Comparison of ENCODE assay signal across 32 cellular contexts in the genomic region with DNA sequence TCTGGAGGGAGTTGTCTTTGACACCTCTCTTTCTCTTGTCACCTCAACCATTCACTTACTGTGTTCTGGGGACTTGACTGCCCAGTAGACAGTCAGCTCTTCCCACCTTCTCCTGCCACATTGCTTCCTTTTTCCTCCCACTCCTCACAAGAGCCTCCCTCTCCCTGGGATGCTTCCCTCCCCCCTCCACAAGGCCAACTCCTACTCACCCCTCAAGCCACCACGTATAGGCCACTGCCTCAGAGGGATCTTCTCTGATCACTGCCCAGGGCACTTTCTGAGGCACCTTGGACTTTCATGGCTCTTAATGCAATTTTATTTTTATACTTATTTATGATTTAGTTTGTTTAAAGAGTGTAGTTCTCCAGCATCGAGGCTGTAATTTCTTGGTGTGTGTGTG. TPM values are rescaled to one million over a fixed set of nuclear protein-coding genes. Genes with fewer than 3 reads are reported as not detected.
"Had no signal": no experiment of that assay in that cellular context is flagged by ENCODE, and none has a peak within 500 bp of the region (broad histone marks: within the 10 kb centered on the region; RNA-seq: fewer than 3 reads in every experiment).

No MANE protein-coding gene starts in this region.

- DNase-seq: activated CD4-positive, alpha-beta T cell treated with anti-CD3 and anti-CD28 coated beads for 36 hours; activated CD4-positive, alpha-beta T cell treated with anti-CD3 and anti-CD28 coated beads, Interleukin-2, amount 10 ng/mL, durations not matched to agents 7 days and 5 days; activated CD4-positive, alpha-beta T cell treated with anti-CD3 and anti-CD28 coated beads, Interleukin-2, amount 50 U/mL, for 48 hours; activated CD8-positive, alpha-beta T cell treated with anti-CD3 and anti-CD28 coated beads, Interleukin-2, amount 10 ng/mL, durations not matched to agents 7 days and 5 days; activated gamma-delta T cell; activated naive CD4-positive, alpha-beta T cell treated with Interleukin-2 at 50 U/mL for 16 hours; activated naive CD8-positive, alpha-beta T cell treated with anti-CD3 and anti-CD28 coated beads, Interleukin-2, amount 10 ng/mL, durations not matched to agents 7 days and 5 days; activated T-cell treated with anti-CD3 and anti-CD28 coated beads, Interleukin-2, amount 50 U/mL, for 24 hours; amygdala; Kasumi-1; KG1; MM.1S; MV-4-11; NCI-H1092; NCI-H1436 treated with DMSO at 0.1 percent for 48 hours; NCI-H1694 treated with DMSO at 0.1 percent for 48 hours; NCI-H2029; NCI-H345; NCI-H524 treated with DMSO at 0.1 percent for 48 hours; PC-9; SHP77 treated with DMSO at 0.1 percent for 48 hours; SK-N-SH had no signal

- FAIRE-seq: TTC549 had no signal

- H3K27me3 ChIP-seq: ascending aorta, breast epithelium, SJSA1 had no signal

- H3K9me3 Mint-ChIP-seq: activated CD4-positive, alpha-beta T cell treated with anti-CD3 and anti-CD28 coated beads, Interleukin-2, amount 10 ng/mL, durations not matched to agents 7 days and 5 days; activated naive CD4-positive, alpha-beta T cell treated with anti-CD3 and anti-CD28 coated beads, Interleukin-2, amount 50 U/mL, for 24 hours; activated naive CD8-positive, alpha-beta T cell treated with anti-CD3 and anti-CD28 coated beads, Interleukin-2, amount 10 ng/mL, durations not matched to agents 7 days and 5 days; activated T-helper 2 cell treated with anti-CD3 and anti-CD28 coated beads, Interferon-gamma antibody, Interleukin-2, Interleukin-4, amounts not matched to agents 10 μg/mL and 5 μg/mL and 100 μg/mL, durations not matched to agents 14 hours and 24 hours and 36 hours; T-helper 1 cell treated with Interleukin-12 subunit alpha and Interleukin-12 subunit beta and Interleukin-4 antibody, amounts not matched to agents 30 μg/mL and 1 μg/mL, for 36 hours; T-helper 2 cell treated with Interferon-gamma antibody and Interleukin-4, amounts not matched to agents 5 μg/mL and 100 μg/mL, for 36 hours had no signal

- ATAC-seq: activated CD4-positive, alpha-beta T cell treated with anti-CD3 and anti-CD28 coated beads for 36 hours; activated CD4-positive, CD25-positive, alpha-beta regulatory T cell treated with anti-CD3 and anti-CD28 coated beads, Interleukin-2, amount 50 U/mL, for 24 hours; activated CD8-positive, alpha-beta T cell treated with anti-CD3 and anti-CD28 coated beads, Interleukin-2, amount 10 ng/mL, durations not matched to agents 7 days and 5 days; WTC11 had no signal

- H3K4me1 Mint-ChIP-seq: activated CD4-positive, alpha-beta T cell treated with anti-CD3 and anti-CD28 coated beads for 36 hours; activated CD4-positive, alpha-beta T cell treated with anti-CD3 and anti-CD28 coated beads, Interleukin-2, amount 10 ng/mL, durations not matched to agents 7 days and 5 days; activated naive CD4-positive, alpha-beta T cell treated with anti-CD3 and anti-CD28 coated beads, Interleukin-2, amount 50 U/mL, for 24 hours; activated naive CD8-positive, alpha-beta T cell treated with anti-CD3 and anti-CD28 coated beads, Interleukin-2, amount 10 ng/mL, durations not matched to agents 7 days and 5 days had no signal

- H3K4me2 ChIP-seq: PC-9, SK-N-SH had no signal

- H3K27ac Mint-ChIP-seq: activated CD4-positive, alpha-beta T cell treated with anti-CD3 and anti-CD28 coated beads for 36 hours; activated CD4-positive, alpha-beta T cell treated with anti-CD3 and anti-CD28 coated beads, Interleukin-2, amount 10 ng/mL, durations not matched to agents 7 days and 5 days; activated CD8-positive, alpha-beta T cell treated with anti-CD3 and anti-CD28 coated beads, Interleukin-2, amount 10 ng/mL, durations not matched to agents 7 days and 5 days; activated naive CD4-positive, alpha-beta T cell treated with anti-CD3 and anti-CD28 coated beads, Interleukin-2, amount 50 U/mL, for 24 hours; activated naive CD8-positive, alpha-beta T cell treated with anti-CD3 and anti-CD28 coated beads, Interleukin-2, amount 10 ng/mL, durations not matched to agents 7 days and 5 days; activated T-cell treated with anti-CD3 and anti-CD28 coated beads, Interleukin-2, amount 50 U/mL, for 24 hours; activated T-helper 2 cell treated with anti-CD3 and anti-CD28 coated beads, Interferon-gamma antibody, Interleukin-2, Interleukin-4, amounts not matched to agents 10 μg/mL and 5 μg/mL and 100 μg/mL, durations not matched to agents 14 hours and 24 hours and 36 hours; T-helper 1 cell treated with Interleukin-12 subunit alpha and Interleukin-12 subunit beta and Interleukin-4 antibody, amounts not matched to agents 30 μg/mL and 1 μg/mL, for 36 hours; T-helper 2 cell treated with Interferon-gamma antibody and Interleukin-4, amounts not matched to agents 5 μg/mL and 100 μg/mL, for 36 hours; WTC11 had no signal

- H3K36me3 ChIP-seq: ascending aorta, breast epithelium had no signal

- H3K4me1 ChIP-seq: breast epithelium had no signal

- H3K4me3 ChIP-seq: ascending aorta, breast epithelium, PC-9, SJSA1 had no signal

- H3K4me3 Mint-ChIP-seq: activated CD4-positive, alpha-beta T cell treated with anti-CD3 and anti-CD28 coated beads for 36 hours; activated CD4-positive, alpha-beta T cell treated with anti-CD3 and anti-CD28 coated beads, Interleukin-2, amount 10 ng/mL, durations not matched to agents 7 days and 5 days; activated CD8-positive, alpha-beta T cell treated with anti-CD3 and anti-CD28 coated beads, Interleukin-2, amount 10 ng/mL, durations not matched to agents 7 days and 5 days; activated naive CD4-positive, alpha-beta T cell treated with anti-CD3 and anti-CD28 coated beads, Interleukin-2, amount 50 U/mL, for 24 hours; activated naive CD8-positive, alpha-beta T cell treated with anti-CD3 and anti-CD28 coated beads, Interleukin-2, amount 10 ng/mL, durations not matched to agents 7 days and 5 days; activated T-cell treated with anti-CD3 and anti-CD28 coated beads, Interleukin-2, amount 50 U/mL, for 24 hours; T-helper 1 cell treated with Interleukin-12 subunit alpha and Interleukin-12 subunit beta and Interleukin-4 antibody, amounts not matched to agents 30 μg/mL and 1 μg/mL, for 36 hours; T-helper 2 cell treated with Interferon-gamma antibody and Interleukin-4, amounts not matched to agents 5 μg/mL and 100 μg/mL, for 36 hours; WTC11 had no signal

- H3K27ac ChIP-seq: ascending aorta, breast epithelium, PC-9, SJSA1 had no signal

- H3K9ac ChIP-seq: SK-N-SH had no signal

- H2AFZ ChIP-seq: PC-9 had no signal

- H3K36me3 Mint-ChIP-seq: activated naive CD8-positive, alpha-beta T cell treated with anti-CD3 and anti-CD28 coated beads, Interleukin-2, amount 10 ng/mL, durations not matched to agents 7 days and 5 days; WTC11 had no signal

- H3K9me3 ChIP-seq: ascending aorta, breast epithelium, SJSA1, SK-N-SH had no signal

RNA-seq across cellular contexts. Expression of a gene that starts 23.2 kb away (rescaled TPM):
- total RNA-seq: activated CD4-positive, alpha-beta T cell treated with anti-CD3 and anti-CD28 coated beads for 36 hours; activated CD4-positive, alpha-beta T cell treated with anti-CD3 and anti-CD28 coated beads, Interleukin-2, amount 10 ng/mL, durations not matched to agents 7 days and 5 days; activated CD8-positive, alpha-beta T cell treated with anti-CD3 and anti-CD28 coated beads, Interleukin-2, amount 10 ng/mL, durations not matched to agents 7 days and 5 days; activated naive CD8-positive, alpha-beta T cell treated with anti-CD3 and anti-CD28 coated beads, Interleukin-2, amount 10 ng/mL, durations not matched to agents 7 days and 5 days; activated T-helper 2 cell treated with anti-CD3 and anti-CD28 coated beads, Interferon-gamma antibody, Interleukin-2, Interleukin-4, amounts not matched to agents 10 μg/mL and 5 μg/mL and 100 μg/mL, durations not matched to agents 14 hours and 24 hours and 36 hours had no signal
